In the genomic region with DNA sequence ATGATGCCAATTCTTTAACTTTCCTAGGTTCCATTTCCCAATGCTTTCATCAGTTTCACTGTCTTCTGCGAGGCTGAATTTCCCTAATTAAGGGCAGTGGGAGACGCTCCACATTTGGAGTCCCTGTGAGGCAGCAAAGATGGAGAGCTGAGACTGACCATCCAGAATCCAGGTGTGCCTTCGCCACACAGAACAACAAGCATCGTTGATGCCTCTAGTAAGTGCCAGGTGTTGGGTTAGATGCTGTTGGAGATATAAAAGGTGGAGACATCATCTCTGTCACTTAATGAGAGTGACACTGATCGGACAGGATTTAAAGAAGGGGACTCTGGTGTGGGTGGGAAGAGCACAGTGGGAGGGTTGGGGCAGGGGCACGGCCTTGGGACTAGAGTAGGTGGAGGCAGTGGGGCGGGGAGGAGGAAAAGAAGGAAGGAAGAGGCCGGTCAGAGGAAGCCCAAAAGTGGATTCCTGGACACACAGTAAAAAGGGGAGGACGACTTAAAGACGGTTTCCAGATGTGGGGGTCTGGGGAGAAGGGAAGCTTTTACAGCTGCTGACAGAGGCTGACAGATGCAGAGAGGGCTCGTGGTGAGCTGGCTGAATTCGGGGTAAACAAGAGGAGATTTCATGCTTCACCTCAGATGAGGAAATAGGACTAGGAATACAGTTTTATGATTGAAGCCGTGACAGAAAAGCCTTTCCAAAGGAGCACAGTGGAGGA, we compare ENCODE assay signal across 11 cellular contexts.
DNase-seq lines count a peak whose midpoint lies in the region; ATAC-seq and TF ChIP-seq lines count a peak whose summit lies in the region.
"Had no signal": no experiment of that assay in that cellular context is flagged by ENCODE, and none has a peak within 500 bp of the region (broad histone marks: within the 10 kb centered on the region; RNA-seq: fewer than 3 reads in every experiment).

No MANE protein-coding gene starts in this region.

- intact Hi-C loops in mucosa of descending colon (cut with DNase I, micrococcal nuclease) (no loop called here), Right ventricle myocardium inferior (cut with DNase I) (no loop called here)

- no peak for TF ChIP-seq POLR2A in GM18505 (IDR thresholded peaks at IDR 0.05; ENCODE audit: borderline replicate concordance, extremely low read depth, insufficient read depth, insufficient read length)

- H3K9me3 ChIP-seq in mucosa of descending colon, result no peaks in the 10 kb centered on the region
- H3K9me3 ChIP-seq: left ventricle myocardium inferior, uterus had no signal

- peak; percentile 79 for DNase-seq in DMS53 treated with DMSO at 0.1 percent for 48 hours (lab: John Stamatoyannopoulos, UW; ENCODE audit: unreplicated experiment)
- peak; percentile 38 for DNase-seq in UCSD-AML1 (lab: John Stamatoyannopoulos, UW; ENCODE audit: unreplicated experiment)
- DNase-seq in mucosa of descending colon, result no peak
- no peak for DNase-seq in Right ventricle myocardium inferior (ENCODE audit: missing footprints)
- DNase-seq: central memory CD4-positive, alpha-beta T cell; foreskin fibroblast; left ventricle myocardium inferior; uterus had no signal

- no peak for TF ChIP-seq CTCF in mucosa of descending colon (IDR thresholded peaks at IDR 0.05)

- H3K4me3 ChIP-seq in mucosa of descending colon, result no peak overlapping the region
- H3K4me3 ChIP-seq: left ventricle myocardium inferior, uterus had no signal

- peaks cover 16% of the 10 kb centered on the region for H3K4me1 ChIP-seq in mucosa of descending colon (ENCODE audit: low read depth)
- H3K4me1 ChIP-seq: uterus had no signal

- no peaks in the 10 kb centered on the region for H3K36me3 ChIP-seq in mucosa of descending colon (ENCODE audit: low read depth)
- H3K36me3 ChIP-seq: left ventricle myocardium inferior, uterus had no signal

- peak; percentile 7 for ATAC-seq in GM19351 (IDR thresholded peaks at IDR 0.05; ENCODE audit: unreplicated experiment)
- peak; percentile 2 for ATAC-seq in mucosa of descending colon
- ATAC-seq in Right ventricle myocardium inferior, result no peak
- ATAC-seq in GM18867 (IDR thresholded peaks at IDR 0.05; ENCODE audit: unreplicated experiment), result no peak
- no peak for ATAC-seq in GM18505 (IDR thresholded peaks at IDR 0.05; ENCODE audit: unreplicated experiment)

Comparison
In these comparisons a context has a peak if more than half of its experiments do, and no peak if none do; other contexts are left out.
1. DNase-seq: peak in DMS53 treated with DMSO at 0.1 percent for 48 hours (single experiment) and UCSD-AML1 (single experiment); none in mucosa of descending colon (0 of 3) and Right ventricle myocardium inferior (single experiment).
2. ATAC-seq: peak in GM19351 (single experiment) and mucosa of descending colon (single experiment); none in Right ventricle myocardium inferior (single experiment), GM18867 (single experiment) and GM18505 (single experiment).